Comparison of ENCODE assay signal across 8 cellular contexts in genomic region chr17:7439462-7440112, GRCh38. TPM values are rescaled to one million over a fixed set of nuclear protein-coding genes. Genes with fewer than 3 reads are reported as not detected.
DNase-seq lines count a peak whose midpoint lies in the region; ATAC-seq and TF ChIP-seq lines count a peak whose summit lies in the region.

FGF11 (plus strand) TSS chr17:7439512; CDS start chr17:7439621, 109 bp downstream.

- no peaks in the 10 kb centered on the region for H3K79me2 ChIP-seq in OCI-LY1 (ENCODE audit: insufficient read depth, low read length)

- H3K9ac ChIP-seq in OCI-LY1 (ENCODE audit: low read length) (peak within 1 kb of the TSS; percentile 50; the same call in 1 of the 2 replicates), endocrine pancreas (ENCODE audit: control insufficient read depth, insufficient read depth, low read length) (peak within 1 kb of the TSS; percentile 56)

- no peaks in the 10 kb centered on the region for H3F3A ChIP-seq in OCI-LY1 (ENCODE audit: insufficient read depth, low read length)

- H3K36me3 Mint-ChIP-seq in nephron progenitor cell (ENCODE audit: low read depth): no peaks in the 10 kb centered on the region

- H3K4me3 Mint-ChIP-seq in nephron progenitor cell: peak within 1 kb of the TSS; percentile 95

- H3K27ac ChIP-seq in OCI-LY1 (ENCODE audit: low read depth, low read length, poor library complexity, severe bottlenecking): no peak within 1 kb of the TSS

- H4K20me1 ChIP-seq in OCI-LY1 (ENCODE audit: insufficient read depth, low read length): no peaks in the 10 kb centered on the region

- TF ChIP-seq CTCF in BE2C (IDR thresholded peaks at IDR 0.05; ENCODE audit: low read depth, low read length) (no peak), OCI-LY1 (IDR thresholded peaks at IDR 0.05; ENCODE audit: low read length) (no peak), nephron progenitor cell (IDR thresholded peaks at IDR 0.05) (no peak)

- H3K27ac Mint-ChIP-seq in nephron progenitor cell: peak within 1 kb of the TSS; percentile 99

- H3K36me3 ChIP-seq in BE2C: no peaks in the 10 kb centered on the region
- H3K36me3 ChIP-seq in OCI-LY1 (ENCODE audit: insufficient read depth, low read length): peaks cover 3% of the 10 kb centered on the region; the same call in 1 of the 2 replicates
- H3K36me3 ChIP-seq in endocrine pancreas (ENCODE audit: control insufficient read depth, insufficient read depth, low read length): no peaks in the 10 kb centered on the region

- no peaks in the 10 kb centered on the region for H3K9me2 ChIP-seq in OCI-LY1 (ENCODE audit: low read depth, low read length)

- H3K9me3 Mint-ChIP-seq in nephron progenitor cell: no peaks in the 10 kb centered on the region

- H3K9me3 ChIP-seq in BE2C (no peaks in the 10 kb centered on the region), OCI-LY1 (ENCODE audit: low read length) (no peaks in the 10 kb centered on the region), endocrine pancreas (ENCODE audit: control insufficient read depth, low read length) (no peaks in the 10 kb centered on the region)

- peaks cover 66% of the 10 kb centered on the region for H3K27me3 Mint-ChIP-seq in nephron progenitor cell (ENCODE audit: low read depth, poor library complexity)

- DNase-seq in BE2C: no peak
- peak; percentile 46 for DNase-seq in nephron progenitor cell
- no peak for DNase-seq in COLO829 (ENCODE audit: low spot score)
- no peak for DNase-seq in SIG-M5 treated with dmso at 0.1 percent for 504 hours (lab: John Stamatoyannopoulos, UW; ENCODE audit: unreplicated experiment)
- DNase-seq in NCI-H1092 treated with DMSO at 0.1 percent for 48 hours (lab: John Stamatoyannopoulos, UW): no peak

- H3K4me3 ChIP-seq in BE2C (ENCODE audit: low read depth, low read length) (peak within 1 kb of the TSS; percentile 67), OCI-LY1 (ENCODE audit: low read depth, low read length, poor library complexity, severe bottlenecking) (peak within 1 kb of the TSS; percentile 76), endocrine pancreas (ENCODE audit: control insufficient read depth, insufficient read depth, low read length) (no peak within 1 kb of the TSS)

- no peak within 1 kb of the TSS for H2AFZ ChIP-seq in OCI-LY1 (ENCODE audit: low read length)

- H3K4me1 ChIP-seq in BE2C (no peaks in the 10 kb centered on the region), OCI-LY1 (ENCODE audit: insufficient read depth, low read length, severe bottlenecking) (peaks cover 48% of the 10 kb centered on the region), endocrine pancreas (ENCODE audit: control insufficient read depth, insufficient read depth, low read length) (no peaks in the 10 kb centered on the region)

- H3K27me3 ChIP-seq in BE2C (peaks cover 9% of the 10 kb centered on the region), OCI-LY1 (ENCODE audit: insufficient read depth, low read length) (peaks cover 17% of the 10 kb centered on the region), endocrine pancreas (ENCODE audit: control insufficient read depth, insufficient read depth, low read length) (no peaks in the 10 kb centered on the region)

- H3K4me1 Mint-ChIP-seq in nephron progenitor cell: peaks cover 65% of the 10 kb centered on the region

- ATAC-seq in HG03457 (IDR thresholded peaks at IDR 0.05; ENCODE audit: unreplicated experiment): no peak

- peak within 1 kb of the TSS; percentile 76 for H3K4me2 ChIP-seq in OCI-LY1 (ENCODE audit: low read length)

RNA-seq across cellular contexts. Expression of gene FGF11, which starts in this region (rescaled TPM):
- polyA plus RNA-seq in BE2C (2012; ENCODE audit: insufficient read depth, insufficient read length, low read depth): 7.1 TPM
